ENCODE assay signal across 1 cellular context in the genomic region with DNA sequence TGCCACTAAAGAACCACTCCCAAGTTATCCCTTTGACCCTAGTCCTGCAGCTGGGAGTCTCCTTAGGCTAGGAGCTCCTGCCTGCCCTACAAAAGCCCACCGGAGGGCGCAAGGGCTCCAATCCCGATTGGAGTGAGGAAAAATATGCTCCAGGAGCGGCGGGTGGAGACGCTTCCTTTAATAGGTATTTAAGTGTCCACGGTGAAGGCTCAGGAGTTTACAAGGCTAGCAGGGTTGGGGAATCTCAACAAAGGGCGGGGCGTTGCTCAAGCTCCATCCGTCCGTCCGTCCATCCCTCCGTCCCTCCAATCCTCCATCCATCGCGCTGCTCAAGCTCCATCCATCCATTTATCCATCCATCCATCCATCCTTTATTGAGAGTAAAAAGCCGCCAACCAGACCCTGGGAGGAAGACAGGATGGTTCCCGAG.
TF ChIP-seq lines count a peak whose summit lies in the region.

No MANE protein-coding gene starts in this region.

TF ChIP-seq in HepG2, 621 proteins besides CTCF, POLR2A, EP300 and RAD21 (continued from another document and continues in another):
- TF ChIP-seq NFKB2 (CRISPR knock-in tag; IDR thresholded peaks at IDR 0.05; ENCODE audit: borderline replicate concordance) (no peak), KLF9 (CRISPR knock-in tag; IDR thresholded peaks at IDR 0.05; ENCODE audit: low read depth) (no peak), ZMYM2 (CRISPR knock-in tag; IDR thresholded peaks at IDR 0.05) (no peak), ZMYM3 (CRISPR knock-in tag; IDR thresholded peaks at IDR 0.05) (no peak), SAFB2 (CRISPR knock-in tag; IDR thresholded peaks at IDR 0.05; ENCODE audit: borderline replicate concordance, low read depth) (no peak), ZNF780A (CRISPR knock-in tag; IDR thresholded peaks at IDR 0.05) (no peak), ZSCAN21 (CRISPR knock-in tag; IDR thresholded peaks at IDR 0.05; ENCODE audit: borderline replicate concordance) (no peak), RXRA (CRISPR knock-in tag; IDR thresholded peaks at IDR 0.05) (no peak), TBX3 (IDR thresholded peaks at IDR 0.05; ENCODE audit: borderline replicate concordance) (no peak), ZNF124 (CRISPR knock-in tag; IDR thresholded peaks at IDR 0.05) (0 out of 2 replicates have a peak, but pooled peaks have one; percentile 6), MIXL1 (CRISPR knock-in tag; IDR thresholded peaks at IDR 0.05) (peak; percentile 12; the same call in 1 of the 2 replicates), ZNF260 (CRISPR knock-in tag; IDR thresholded peaks at IDR 0.05; ENCODE audit: borderline replicate concordance, low read depth) (no peak), ZFP1 (CRISPR knock-in tag; IDR thresholded peaks at IDR 0.05) (no peak), NONO (IDR thresholded peaks at IDR 0.05) (no peak), NONO (CRISPR knock-in tag; conservative IDR thresholded peaks at IDR 0.05) (no peak), ZNF33A (CRISPR knock-in tag; IDR thresholded peaks at IDR 0.05; ENCODE audit: borderline replicate concordance) (no peak), ZNF205 (CRISPR knock-in tag; IDR thresholded peaks at IDR 0.05) (no peak), ZNF547 (CRISPR knock-in tag; IDR thresholded peaks at IDR 0.05) (no peak), ZNF816 (CRISPR knock-in tag; IDR thresholded peaks at IDR 0.05; ENCODE audit: borderline replicate concordance) (no peak), ZNF333 (CRISPR knock-in tag; IDR thresholded peaks at IDR 0.05; ENCODE audit: borderline replicate concordance) (no peak), GABPA (IDR thresholded peaks at IDR 0.05; ENCODE audit: low read depth, low read length) (no peak), GABPA (CRISPR knock-in tag; IDR thresholded peaks at IDR 0.05; ENCODE audit: low read depth) (no peak), ZNF563 (CRISPR knock-in tag; IDR thresholded peaks at IDR 0.05) (no peak), ZNF749 (CRISPR knock-in tag; IDR thresholded peaks at IDR 0.05; ENCODE audit: borderline replicate concordance) (no peak), SMARCC2 (IDR thresholded peaks at IDR 0.05) (peak; percentile 3; the same call in 1 of the 2 replicates), SMAD1 (CRISPR knock-in tag; IDR thresholded peaks at IDR 0.05; ENCODE audit: borderline replicate concordance, low read depth) (peak; percentile 6; the same call in 1 of the 2 replicates), ZBTB3 (CRISPR knock-in tag; IDR thresholded peaks at IDR 0.05; ENCODE audit: borderline replicate concordance, low read depth) (0 out of 2 replicates have a peak, but pooled peaks have one; percentile 7), REL (CRISPR knock-in tag; conservative IDR thresholded peaks at IDR 0.05) (no peak), STAG1 (CRISPR knock-in tag; IDR thresholded peaks at IDR 0.05) (peak; percentile 68), KDM1A (CRISPR knock-in tag; IDR thresholded peaks at IDR 0.05) (peak; percentile 39; the same call in 1 of the 2 replicates), PAX8 (CRISPR knock-in tag; IDR thresholded peaks at IDR 0.05; ENCODE audit: borderline replicate concordance) (no peak), ZNF772 (CRISPR knock-in tag; IDR thresholded peaks at IDR 0.05) (no peak), KDM5B (CRISPR knock-in tag; IDR thresholded peaks at IDR 0.05; ENCODE audit: borderline replicate concordance) (no peak; the same call in 1 of the 2 replicates), NCOR1 (IDR thresholded peaks at IDR 0.05; ENCODE audit: borderline replicate concordance, low read length) (no peak), THYN1 (CRISPR knock-in tag; IDR thresholded peaks at IDR 0.05; ENCODE audit: borderline replicate concordance, low read depth) (no peak), FOSL2 (CRISPR knock-in tag; IDR thresholded peaks at IDR 0.05) (0 out of 2 replicates have a peak, but pooled peaks have one; percentile 6), ZNF558 (CRISPR knock-in tag; IDR thresholded peaks at IDR 0.05; ENCODE audit: borderline replicate concordance) (no peak; the same call in 1 of the 2 replicates), ZNF572 (CRISPR knock-in tag; IDR thresholded peaks at IDR 0.05) (no peak), HNRNPK (IDR thresholded peaks at IDR 0.05; ENCODE audit: low read depth, low read length, poor library complexity, severe bottlenecking) (no peak), ZNF713 (CRISPR knock-in tag; IDR thresholded peaks at IDR 0.05) (no peak), MYNN (CRISPR knock-in tag; IDR thresholded peaks at IDR 0.05; ENCODE audit: low read depth) (no peak), SOX5 (CRISPR knock-in tag; IDR thresholded peaks at IDR 0.05; ENCODE audit: borderline replicate concordance) (peak; percentile 15; the same call in 1 of the 2 replicates), ZNF317 (CRISPR knock-in tag; IDR thresholded peaks at IDR 0.05) (no peak), CEBPG (CRISPR knock-in tag; IDR thresholded peaks at IDR 0.05) (no peak)
- TF ChIP-seq, protein P1, sequence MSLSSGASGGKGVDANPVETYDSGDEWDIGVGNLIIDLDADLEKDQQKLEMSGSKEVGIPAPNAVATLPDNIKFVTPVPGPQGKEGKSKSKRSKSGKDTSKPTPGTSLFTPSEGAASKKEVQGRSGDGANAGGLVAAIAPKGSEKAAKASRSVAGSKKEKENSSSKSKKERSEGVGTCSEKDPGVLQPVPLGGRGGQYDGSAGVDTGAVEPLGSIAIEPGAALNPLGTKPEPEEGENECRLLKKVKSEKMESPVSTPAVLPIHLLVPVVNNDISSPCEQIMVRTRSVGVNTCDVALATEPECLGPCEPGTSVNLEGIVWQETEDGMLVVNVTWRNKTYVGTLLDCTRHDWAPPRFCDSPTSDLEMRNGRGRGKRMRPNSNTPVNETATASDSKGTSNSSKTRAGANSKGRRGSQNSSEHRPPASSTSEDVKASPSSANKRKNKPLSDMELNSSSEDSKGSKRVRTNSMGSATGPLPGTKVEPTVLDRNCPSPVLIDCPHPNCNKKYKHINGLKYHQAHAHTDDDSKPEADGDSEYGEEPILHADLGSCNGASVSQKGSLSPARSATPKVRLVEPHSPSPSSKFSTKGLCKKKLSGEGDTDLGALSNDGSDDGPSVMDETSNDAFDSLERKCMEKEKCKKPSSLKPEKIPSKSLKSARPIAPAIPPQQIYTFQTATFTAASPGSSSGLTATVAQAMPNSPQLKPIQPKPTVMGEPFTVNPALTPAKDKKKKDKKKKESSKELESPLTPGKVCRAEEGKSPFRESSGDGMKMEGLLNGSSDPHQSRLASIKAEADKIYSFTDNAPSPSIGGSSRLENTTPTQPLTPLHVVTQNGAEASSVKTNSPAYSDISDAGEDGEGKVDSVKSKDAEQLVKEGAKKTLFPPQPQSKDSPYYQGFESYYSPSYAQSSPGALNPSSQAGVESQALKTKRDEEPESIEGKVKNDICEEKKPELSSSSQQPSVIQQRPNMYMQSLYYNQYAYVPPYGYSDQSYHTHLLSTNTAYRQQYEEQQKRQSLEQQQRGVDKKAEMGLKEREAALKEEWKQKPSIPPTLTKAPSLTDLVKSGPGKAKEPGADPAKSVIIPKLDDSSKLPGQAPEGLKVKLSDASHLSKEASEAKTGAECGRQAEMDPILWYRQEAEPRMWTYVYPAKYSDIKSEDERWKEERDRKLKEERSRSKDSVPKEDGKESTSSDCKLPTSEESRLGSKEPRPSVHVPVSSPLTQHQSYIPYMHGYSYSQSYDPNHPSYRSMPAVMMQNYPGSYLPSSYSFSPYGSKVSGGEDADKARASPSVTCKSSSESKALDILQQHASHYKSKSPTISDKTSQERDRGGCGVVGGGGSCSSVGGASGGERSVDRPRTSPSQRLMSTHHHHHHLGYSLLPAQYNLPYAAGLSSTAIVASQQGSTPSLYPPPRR (CRISPR knock-in tag; IDR thresholded peaks at IDR 0.05; ENCODE audit: borderline replicate concordance) = no peak
- TF ChIP-seq, protein P2, sequence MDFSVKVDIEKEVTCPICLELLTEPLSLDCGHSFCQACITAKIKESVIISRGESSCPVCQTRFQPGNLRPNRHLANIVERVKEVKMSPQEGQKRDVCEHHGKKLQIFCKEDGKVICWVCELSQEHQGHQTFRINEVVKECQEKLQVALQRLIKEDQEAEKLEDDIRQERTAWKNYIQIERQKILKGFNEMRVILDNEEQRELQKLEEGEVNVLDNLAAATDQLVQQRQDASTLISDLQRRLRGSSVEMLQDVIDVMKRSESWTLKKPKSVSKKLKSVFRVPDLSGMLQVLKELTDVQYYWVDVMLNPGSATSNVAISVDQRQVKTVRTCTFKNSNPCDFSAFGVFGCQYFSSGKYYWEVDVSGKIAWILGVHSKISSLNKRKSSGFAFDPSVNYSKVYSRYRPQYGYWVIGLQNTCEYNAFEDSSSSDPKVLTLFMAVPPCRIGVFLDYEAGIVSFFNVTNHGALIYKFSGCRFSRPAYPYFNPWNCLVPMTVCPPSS (IDR thresholded peaks at IDR 0.05) = no peak
- TF ChIP-seq, protein P3, sequence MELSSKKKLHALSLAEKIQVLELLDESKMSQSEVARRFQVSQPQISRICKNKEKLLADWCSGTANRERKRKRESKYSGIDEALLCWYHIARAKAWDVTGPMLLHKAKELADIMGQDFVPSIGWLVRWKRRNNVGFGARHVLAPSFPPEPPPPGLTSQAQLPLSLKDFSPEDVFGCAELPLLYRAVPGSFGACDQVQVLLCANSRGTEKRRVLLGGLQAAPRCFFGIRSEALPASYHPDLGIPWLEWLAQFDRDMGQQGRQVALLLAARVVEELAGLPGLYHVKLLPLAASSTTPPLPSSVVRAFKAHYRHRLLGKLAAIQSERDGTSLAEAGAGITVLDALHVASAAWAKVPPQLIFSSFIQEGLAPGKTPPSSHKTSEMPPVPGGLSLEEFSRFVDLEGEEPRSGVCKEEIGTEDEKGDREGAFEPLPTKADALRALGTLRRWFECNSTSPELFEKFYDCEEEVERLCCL (CRISPR knock-in tag; IDR thresholded peaks at IDR 0.05; ENCODE audit: borderline replicate concordance) = no peak
- TF ChIP-seq, protein P4, sequence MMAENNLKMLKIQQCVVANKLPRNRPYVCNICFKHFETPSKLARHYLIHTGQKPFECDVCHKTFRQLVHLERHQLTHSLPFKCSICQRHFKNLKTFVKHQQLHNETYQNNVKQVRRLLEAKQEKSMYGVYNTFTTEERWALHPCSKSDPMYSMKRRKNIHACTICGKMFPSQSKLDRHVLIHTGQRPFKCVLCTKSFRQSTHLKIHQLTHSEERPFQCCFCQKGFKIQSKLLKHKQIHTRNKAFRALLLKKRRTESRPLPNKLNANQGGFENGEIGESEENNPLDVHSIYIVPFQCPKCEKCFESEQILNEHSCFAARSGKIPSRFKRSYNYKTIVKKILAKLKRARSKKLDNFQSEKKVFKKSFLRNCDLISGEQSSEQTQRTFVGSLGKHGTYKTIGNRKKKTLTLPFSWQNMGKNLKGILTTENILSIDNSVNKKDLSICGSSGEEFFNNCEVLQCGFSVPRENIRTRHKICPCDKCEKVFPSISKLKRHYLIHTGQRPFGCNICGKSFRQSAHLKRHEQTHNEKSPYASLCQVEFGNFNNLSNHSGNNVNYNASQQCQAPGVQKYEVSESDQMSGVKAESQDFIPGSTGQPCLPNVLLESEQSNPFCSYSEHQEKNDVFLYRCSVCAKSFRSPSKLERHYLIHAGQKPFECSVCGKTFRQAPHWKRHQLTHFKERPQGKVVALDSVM (CRISPR knock-in tag; IDR thresholded peaks at IDR 0.05) = no peak
- TF ChIP-seq, protein P5, sequence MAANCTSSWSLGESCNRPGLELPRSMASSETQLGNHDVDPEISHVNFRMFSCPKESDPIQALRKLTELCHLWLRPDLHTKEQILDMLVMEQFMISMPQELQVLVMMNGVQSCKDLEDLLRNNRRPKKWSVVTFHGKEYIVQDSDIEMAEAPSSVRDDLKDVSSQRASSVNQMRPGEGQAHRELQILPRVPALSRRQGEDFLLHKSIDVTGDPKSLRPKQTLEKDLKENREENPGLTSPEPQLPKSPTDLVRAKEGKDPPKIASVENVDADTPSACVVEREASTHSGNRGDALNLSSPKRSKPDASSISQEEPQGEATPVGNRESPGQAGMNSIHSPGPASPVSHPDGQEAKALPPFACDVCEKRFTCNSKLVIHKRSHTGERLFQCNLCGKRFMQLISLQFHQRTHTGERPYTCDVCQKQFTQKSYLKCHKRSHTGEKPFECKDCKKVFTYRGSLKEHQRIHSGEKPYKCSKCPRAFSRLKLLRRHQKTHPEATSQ (CRISPR knock-in tag; IDR thresholded peaks at IDR 0.05; ENCODE audit: borderline replicate concordance) = no peak
- TF ChIP-seq, protein P6, sequence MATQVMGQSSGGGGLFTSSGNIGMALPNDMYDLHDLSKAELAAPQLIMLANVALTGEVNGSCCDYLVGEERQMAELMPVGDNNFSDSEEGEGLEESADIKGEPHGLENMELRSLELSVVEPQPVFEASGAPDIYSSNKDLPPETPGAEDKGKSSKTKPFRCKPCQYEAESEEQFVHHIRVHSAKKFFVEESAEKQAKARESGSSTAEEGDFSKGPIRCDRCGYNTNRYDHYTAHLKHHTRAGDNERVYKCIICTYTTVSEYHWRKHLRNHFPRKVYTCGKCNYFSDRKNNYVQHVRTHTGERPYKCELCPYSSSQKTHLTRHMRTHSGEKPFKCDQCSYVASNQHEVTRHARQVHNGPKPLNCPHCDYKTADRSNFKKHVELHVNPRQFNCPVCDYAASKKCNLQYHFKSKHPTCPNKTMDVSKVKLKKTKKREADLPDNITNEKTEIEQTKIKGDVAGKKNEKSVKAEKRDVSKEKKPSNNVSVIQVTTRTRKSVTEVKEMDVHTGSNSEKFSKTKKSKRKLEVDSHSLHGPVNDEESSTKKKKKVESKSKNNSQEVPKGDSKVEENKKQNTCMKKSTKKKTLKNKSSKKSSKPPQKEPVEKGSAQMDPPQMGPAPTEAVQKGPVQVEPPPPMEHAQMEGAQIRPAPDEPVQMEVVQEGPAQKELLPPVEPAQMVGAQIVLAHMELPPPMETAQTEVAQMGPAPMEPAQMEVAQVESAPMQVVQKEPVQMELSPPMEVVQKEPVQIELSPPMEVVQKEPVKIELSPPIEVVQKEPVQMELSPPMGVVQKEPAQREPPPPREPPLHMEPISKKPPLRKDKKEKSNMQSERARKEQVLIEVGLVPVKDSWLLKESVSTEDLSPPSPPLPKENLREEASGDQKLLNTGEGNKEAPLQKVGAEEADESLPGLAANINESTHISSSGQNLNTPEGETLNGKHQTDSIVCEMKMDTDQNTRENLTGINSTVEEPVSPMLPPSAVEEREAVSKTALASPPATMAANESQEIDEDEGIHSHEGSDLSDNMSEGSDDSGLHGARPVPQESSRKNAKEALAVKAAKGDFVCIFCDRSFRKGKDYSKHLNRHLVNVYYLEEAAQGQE (IDR thresholded peaks at IDR 0.05; ENCODE audit: borderline replicate concordance in 1 of 2, low read depth in 1 of 2, low read length in 2 of 2) = no peak
- TF ChIP-seq, protein P7, sequence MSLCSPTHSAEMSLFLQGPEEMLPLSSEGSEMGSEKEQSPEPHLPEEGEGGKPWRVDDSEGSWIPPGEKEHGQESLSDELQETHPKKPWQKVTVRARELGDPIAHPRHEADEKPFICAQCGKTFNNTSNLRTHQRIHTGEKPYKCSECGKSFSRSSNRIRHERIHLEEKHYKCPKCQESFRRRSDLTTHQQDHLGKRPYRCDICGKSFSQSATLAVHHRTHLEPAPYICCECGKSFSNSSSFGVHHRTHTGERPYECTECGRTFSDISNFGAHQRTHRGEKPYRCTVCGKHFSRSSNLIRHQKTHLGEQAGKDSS (CRISPR knock-in tag; IDR thresholded peaks at IDR 0.05; ENCODE audit: borderline replicate concordance, low read depth) = no peak
- TF ChIP-seq, protein P8, sequence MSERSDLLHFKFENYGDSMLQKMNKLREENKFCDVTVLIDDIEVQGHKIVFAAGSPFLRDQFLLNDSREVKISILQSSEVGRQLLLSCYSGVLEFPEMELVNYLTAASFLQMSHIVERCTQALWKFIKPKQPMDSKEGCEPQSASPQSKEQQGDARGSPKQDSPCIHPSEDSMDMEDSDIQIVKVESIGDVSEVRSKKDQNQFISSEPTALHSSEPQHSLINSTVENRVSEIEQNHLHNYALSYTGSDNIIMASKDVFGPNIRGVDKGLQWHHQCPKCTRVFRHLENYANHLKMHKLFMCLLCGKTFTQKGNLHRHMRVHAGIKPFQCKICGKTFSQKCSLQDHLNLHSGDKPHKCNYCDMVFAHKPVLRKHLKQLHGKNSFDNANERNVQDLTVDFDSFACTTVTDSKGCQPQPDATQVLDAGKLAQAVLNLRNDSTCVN (CRISPR knock-in tag; IDR thresholded peaks at IDR 0.05; ENCODE audit: borderline replicate concordance) = no peak
